Comparison of ENCODE assay signal across 8 cellular contexts in genomic region chrX:53683556-53684414, GRCh38. TPM values are rescaled to one million over a fixed set of nuclear protein-coding genes. Genes with fewer than 3 reads are reported as not detected.
DNase-seq lines count a peak whose midpoint lies in the region; ATAC-seq and TF ChIP-seq lines count a peak whose summit lies in the region.

No MANE protein-coding gene starts in this region.

- peak overlapping the region in 58 of 59 donors; percentile 21 to 90 (median 84) for H3K27ac ChIP-seq in dorsolateral prefrontal cortex
- peak overlapping the region; percentile 82 to 96 for H3K27ac ChIP-seq in liver (ENCODE audit: low read depth in 1 of 2, low read length in 2 of 2)

- CTCF ChIA-PET in activated CD4-positive, alpha-beta memory T cell treated with anti-CD3 and anti-CD28 coated beads for 36 hours (lab: Charles Lee) = interaction anchor here (0.6 to 1.5 kb wide), 8 partner anchors 9 to 148 kb away, joined by 3 to 5 read pairs (median 4); no protein-coding TSS in a partner anchor

- peaks cover 0 to 2% (median 0%) of the 10 kb centered on the region in 4 donors for H3K9me3 ChIP-seq in liver (ENCODE audit: control insufficient read depth in 4 of 4, low read length in 3 of 4)

- peaks cover 27% of the 10 kb centered on the region for H3K4me1 Mint-ChIP-seq in activated CD4-positive, alpha-beta memory T cell treated with anti-CD3 and anti-CD28 coated beads for 36 hours (ENCODE audit: low read depth)

- peaks cover 0 to 16% (median 0%) of the 10 kb centered on the region in 45 donors for H3K27me3 ChIP-seq in dorsolateral prefrontal cortex
- no peaks in the 10 kb centered on the region for H3K27me3 ChIP-seq in liver (ENCODE audit: control insufficient read depth in 4 of 4, insufficient read depth in 4 of 4, low read length in 3 of 4)

- ATAC-seq in GM19452 (IDR thresholded peaks at IDR 0.05; ENCODE audit: unreplicated experiment) (peak; percentile 63), HG03575 (IDR thresholded peaks at IDR 0.05; ENCODE audit: extremely low read depth, insufficient number of reproducible peaks, low FRiP score, unreplicated experiment) (peak; percentile 46)

- H3K9me3 Mint-ChIP-seq in activated CD4-positive, alpha-beta memory T cell treated with anti-CD3 and anti-CD28 coated beads for 36 hours = no peaks in the 10 kb centered on the region

- peaks cover 0 to 4% (median 2%) of the 10 kb centered on the region in 4 donors for H3K36me3 ChIP-seq in liver (ENCODE audit: control insufficient read depth in 4 of 4, insufficient read depth in 3 of 4, low read depth in 1 of 4, low read length in 3 of 4)

- H3K36me3 Mint-ChIP-seq in activated CD4-positive, alpha-beta memory T cell treated with anti-CD3 and anti-CD28 coated beads for 36 hours = peaks cover 55% of the 10 kb centered on the region

- no peaks in the 10 kb centered on the region for H3K27me3 Mint-ChIP-seq in activated CD4-positive, alpha-beta memory T cell treated with anti-CD3 and anti-CD28 coated beads for 36 hours

- peaks cover 0 to 19% (median 6%) of the 10 kb centered on the region in 4 donors for H3K4me1 ChIP-seq in liver (ENCODE audit: control insufficient read depth in 4 of 4, insufficient read depth in 4 of 4, low read length in 3 of 4)

- H3K27ac Mint-ChIP-seq in activated CD4-positive, alpha-beta memory T cell treated with anti-CD3 and anti-CD28 coated beads for 36 hours = peak overlapping the region; percentile 96

- peak; percentile 98 for DNase-seq in CD1c-positive myeloid dendritic cell (ENCODE audit: extremely low spot score)
- peak; percentile 100 for DNase-seq in NCI-H82 (lab: John Stamatoyannopoulos, UW)
- DNase-seq in activated CD4-positive, alpha-beta memory T cell treated with anti-CD3 and anti-CD28 coated beads for 36 hours = peak; percentile 95
- DNase-seq in dorsolateral prefrontal cortex = peak; percentile 82 to 97 (median 93)
- peak; percentile 84 for DNase-seq in stimulated activated CD4-positive, alpha-beta T cell treated with anti-CD3 and anti-CD28 coated beads, Interleukin-4, amount 100 ng/mL, for 1 hour

- intact Hi-C loops in activated CD4-positive, alpha-beta memory T cell treated with anti-CD3 and anti-CD28 coated beads for 36 hours (cut with micrococcal nuclease) = loop anchor here (1.0 to 2.0 kb wide), 4 partner anchors 31 to 361 kb away; partner anchors contain the start of gene PHF8
- intact Hi-C loops in dorsolateral prefrontal cortex (cut with DNase I) = loop anchor here in 1 of 2 donors (10.0 kb wide), 1 partner anchor 99 kb away; no protein-coding TSS in a partner anchor

- TF ChIP-seq RAD21 in liver (IDR thresholded peaks at IDR 0.05) = no peak

- H3K9ac ChIP-seq in liver (ENCODE audit: low read depth in 1 of 2, low read length in 2 of 2) = peak overlapping the region; percentile 23 to 91

- H3K4me3 Mint-ChIP-seq in activated CD4-positive, alpha-beta memory T cell treated with anti-CD3 and anti-CD28 coated beads for 36 hours = peak overlapping the region; percentile 92

- WGBS in liver = under 1% methylated on average over 80 of the region's 80 CpGs

- H3K4me3 ChIP-seq in dorsolateral prefrontal cortex (peak overlapping the region; percentile 38 to 78 (median 67)), liver (ENCODE audit: low read depth in 1 of 3, low read length in 3 of 3) (peak overlapping the region; percentile 66 to 90 (median 80))

- TF ChIP-seq CTCF in dorsolateral prefrontal cortex (IDR thresholded peaks at IDR 0.05 in 54 of 56, conservative IDR thresholded peaks at IDR 0.05 in 2 of 56; ENCODE audit: low read depth in 1 of 56, partially characterized antibody in 56 of 56) (peak in 35 of 56 donors; percentile 10 to 57 (median 27)), liver (IDR thresholded peaks at IDR 0.05; ENCODE audit: low read depth, low read length, missing input control) (no peak)

- POLR2A ChIA-PET in activated CD4-positive, alpha-beta memory T cell treated with anti-CD3 and anti-CD28 coated beads for 36 hours (lab: Charles Lee) = interaction anchor here (0.8 to 6.3 kb wide), 5 partner anchors 31 to 360 kb away, joined by 3 to 202 read pairs (median 6); partner anchors contain the start of gene PHF8

TF ChIP-seq in liver, 16 proteins besides CTCF, POLR2A, EP300 and RAD21:
- TF ChIP-seq EGR1 (IDR thresholded peaks at IDR 0.05; ENCODE audit: low read depth in 2 of 2) = peak in 1 of 2 donors; percentile 56
- no peak for TF ChIP-seq NR2F2 (IDR thresholded peaks at IDR 0.05)
- TF ChIP-seq REST (IDR thresholded peaks at IDR 0.05) = peak; percentile 29
- peak; percentile 100 for TF ChIP-seq ZBTB33 (IDR thresholded peaks at IDR 0.05)
- no peak for TF ChIP-seq JUND (IDR thresholded peaks at IDR 0.05)
- no peak for TF ChIP-seq ATF3 (IDR thresholded peaks at IDR 0.05)
- TF ChIP-seq HNF4A (conservative IDR thresholded peaks at IDR 0.05) = peak in 1 of 2 donors; percentile 4
- TF ChIP-seq SP1 (IDR thresholded peaks at IDR 0.05) = peak; percentile 60
- peak; percentile 56 for TF ChIP-seq MAX (IDR thresholded peaks at IDR 0.05)
- peak; percentile 23 for TF ChIP-seq TAF1 (conservative IDR thresholded peaks at IDR 0.05)
- TF ChIP-seq YY1 (IDR thresholded peaks at IDR 0.05) = peak; percentile 91
- TF ChIP-seq RXRA (IDR thresholded peaks at IDR 0.05) = peak in 1 of 2 donors; percentile 13

RNA-seq across cellular contexts. Expression of gene HUWE1, which starts 2.7 kb away (rescaled TPM):
- 100 to 1,000 TPM; 544 to 560 TPM for total RNA-seq in activated CD4-positive, alpha-beta memory T cell treated with anti-CD3 and anti-CD28 coated beads for 36 hours
- total RNA-seq in dorsolateral prefrontal cortex = 100 to 1,000 TPM; 229 to 366 (median 283) TPM
- 10 to 100 TPM; 50.8 to 75.8 TPM for total RNA-seq in liver
- polyA plus RNA-seq in liver = 10 to 100 TPM; 20.2 to 24.6 TPM

Comparison
In these comparisons a context has a peak if more than half of its experiments do, and no peak if none do; other contexts are left out.
1. Peak in every context shown above with its lines: DNase-seq, ATAC-seq, H3K4me3 ChIP-seq and H3K27ac ChIP-seq.